ENCODE assay signal across 22 cellular contexts in the genomic region with DNA sequence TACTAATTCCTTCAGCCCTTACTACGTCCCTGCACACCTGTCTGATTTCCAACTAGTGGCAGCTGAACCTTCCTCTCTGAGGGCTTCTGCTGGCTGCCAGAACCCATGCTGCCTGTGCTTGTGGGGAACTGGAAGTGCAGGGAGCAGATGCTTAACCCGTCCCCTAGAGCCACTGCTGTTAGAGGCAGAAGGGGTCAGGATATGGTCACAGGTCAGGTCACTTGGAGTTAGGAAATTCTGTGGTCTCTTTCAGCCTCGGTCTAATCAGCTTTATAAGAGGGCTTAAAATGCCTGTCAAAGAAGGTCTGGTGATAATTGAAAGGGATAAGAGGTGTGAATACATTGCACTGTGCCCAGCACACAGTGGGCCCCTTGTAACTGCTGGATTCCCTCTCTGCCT.
"Had no signal": no experiment of that assay in that cellular context is flagged by ENCODE, and none has a peak within 500 bp of the region (broad histone marks: within the 10 kb centered on the region; RNA-seq: fewer than 3 reads in every experiment).

No MANE protein-coding gene starts in this region.

- H3K9me3 ChIP-seq: esophagus squamous epithelium, psoas muscle, right lobe of liver, suprapubic skin, thyroid gland, upper lobe of left lung, uterus had no signal

- H3K4me3 Mint-ChIP-seq: effector memory CD8-positive, alpha-beta T cell; naive thymus-derived CD8-positive, alpha-beta T cell; stimulated activated effector memory CD8-positive, alpha-beta T cell treated with anti-CD3 and anti-CD28 coated beads, Interleukin-12 subunit alpha, Interleukin-12 subunit beta, amount 100 ng/mL, for 72 hours had no signal

- H3K27ac ChIP-seq: dorsolateral prefrontal cortex, epithelial cell of prostate, esophagus squamous epithelium, gastroesophageal sphincter, hepatocyte, parathyroid adenoma, psoas muscle, right lobe of liver, suprapubic skin, thyroid gland, upper lobe of left lung, uterus had no signal

- H3K27me3 ChIP-seq: esophagus squamous epithelium, gastroesophageal sphincter, hepatocyte, right lobe of liver, suprapubic skin, thyroid gland, upper lobe of left lung, uterus had no signal

- DNase-seq: cortex of kidney; dorsolateral prefrontal cortex; effector memory CD8-positive, alpha-beta T cell; esophagus squamous epithelium; foreskin fibroblast; kidney glomerular epithelial cell; naive thymus-derived CD8-positive, alpha-beta T cell; psoas muscle; retina; right lobe of liver; stimulated activated CD4-positive, alpha-beta T cell treated with anti-CD3 and anti-CD28 coated beads, Interleukin-4, amount 100 ng/mL, for 1 hour; stimulated activated CD8-positive, alpha-beta memory T cell treated with anti-CD3 and anti-CD28 coated beads, Interleukin-4, amount 100 ng/mL, for 48 hours; stimulated activated naive CD8-positive, alpha-beta T cell treated with anti-CD3 and anti-CD28 coated beads, Interleukin-15, Interleukin-2, amounts not matched to agents 100 U/mL and 50 U/mL, for 24 hours; thyroid gland; upper lobe of left lung; uterus had no signal

- H3K36me3 ChIP-seq: esophagus squamous epithelium, gastroesophageal sphincter, right lobe of liver, suprapubic skin, thyroid gland, upper lobe of left lung, uterus had no signal

- H3K4me1 ChIP-seq: esophagus squamous epithelium, gastroesophageal sphincter, parathyroid adenoma, psoas muscle, right lobe of liver, suprapubic skin, thyroid gland, upper lobe of left lung, uterus had no signal

- H3K27ac Mint-ChIP-seq: effector memory CD8-positive, alpha-beta T cell; naive thymus-derived CD8-positive, alpha-beta T cell; stimulated activated effector memory CD8-positive, alpha-beta T cell treated with anti-CD3 and anti-CD28 coated beads, Interleukin-12 subunit alpha, Interleukin-12 subunit beta, amount 100 ng/mL, for 72 hours had no signal

- H3K36me3 Mint-ChIP-seq: stimulated activated effector memory CD8-positive, alpha-beta T cell treated with anti-CD3 and anti-CD28 coated beads, Interleukin-12 subunit alpha, Interleukin-12 subunit beta, amount 100 ng/mL, for 72 hours had no signal

- H3K4me1 Mint-ChIP-seq: naive thymus-derived CD8-positive, alpha-beta T cell; stimulated activated effector memory CD8-positive, alpha-beta T cell treated with anti-CD3 and anti-CD28 coated beads, Interleukin-12 subunit alpha, Interleukin-12 subunit beta, amount 100 ng/mL, for 72 hours had no signal

- H3K4me3 ChIP-seq: dorsolateral prefrontal cortex, esophagus squamous epithelium, gastroesophageal sphincter, hepatocyte, psoas muscle, right lobe of liver, suprapubic skin, thyroid gland, upper lobe of left lung, uterus had no signal
